Comparison of ENCODE assay signal across 8 cellular contexts in genomic region chr7:30134523-30135270, GRCh38. TPM values are rescaled to one million over a fixed set of nuclear protein-coding genes. Genes with fewer than 3 reads are reported as not detected.
A peak's percentile ranks its signal among the peaks of the same experiment; 100 is the strongest.
DNase-seq lines count a peak whose midpoint lies in the region; ATAC-seq and TF ChIP-seq lines count a peak whose summit lies in the region.

MTURN (plus strand) TSS chr7:30134986; CDS start chr7:30135137, 151 bp downstream.

- H3K36me3 Mint-ChIP-seq in activated T-helper 17 cell treated with anti-CD3 and anti-CD28 coated beads, Interleukin-2, amount 50 U/mL, for 72 hours (ENCODE audit: low read depth): no peaks in the 10 kb centered on the region
- H3K36me3 Mint-ChIP-seq in naive B cell: peaks cover 0 to 2% of the 10 kb centered on the region in 2 donors

- peak within 1 kb of the TSS; percentile 92 for H3K4me2 ChIP-seq in fibroblast of lung (ENCODE audit: extremely low read depth, insufficient read depth, low read length)

- H3K27me3 Mint-ChIP-seq in activated T-helper 17 cell treated with anti-CD3 and anti-CD28 coated beads, Interleukin-2, amount 50 U/mL, for 72 hours: no peaks in the 10 kb centered on the region
- H3K27me3 Mint-ChIP-seq in naive B cell: peaks cover 0 to 10% (median 8%) of the 10 kb centered on the region in 3 donors

- ATAC-seq in GM21737 (IDR thresholded peaks at IDR 0.05; ENCODE audit: unreplicated experiment): peak; percentile 82
- peak; percentile 88 for ATAC-seq in activated T-helper 17 cell treated with anti-CD3 and anti-CD28 coated beads, Interleukin-2, amount 50 U/mL, for 72 hours (replicated peaks)
- ATAC-seq in naive B cell (ENCODE audit: low read depth in 2 of 2): peak; percentile 79 to 82

- H4K20me1 ChIP-seq in fibroblast of lung (ENCODE audit: control insufficient read depth, extremely low read depth, insufficient read depth, low read length): no peaks in the 10 kb centered on the region

- no peak for TF ChIP-seq CTCF in fibroblast of lung (conservative IDR thresholded peaks at IDR 0.05 in 1 of 2, IDR thresholded peaks at IDR 0.05 in 1 of 2; ENCODE audit: low read depth in 1 of 2, low read length in 2 of 2)

- peak within 1 kb of the TSS; percentile 73 for H3K27ac Mint-ChIP-seq in activated T-helper 17 cell treated with anti-CD3 and anti-CD28 coated beads, Interleukin-2, amount 50 U/mL, for 72 hours
- H3K27ac Mint-ChIP-seq in naive B cell: peak within 1 kb of the TSS; percentile 80 to 98 (median 89)

- peaks cover 5% of the 10 kb centered on the region for H3K4me1 Mint-ChIP-seq in activated T-helper 17 cell treated with anti-CD3 and anti-CD28 coated beads, Interleukin-2, amount 50 U/mL, for 72 hours
- H3K4me1 Mint-ChIP-seq in naive B cell: peaks cover 8 to 13% (median 9%) of the 10 kb centered on the region in 3 donors

- peak within 1 kb of the TSS; percentile 78 for H3K9ac ChIP-seq in fibroblast of lung (ENCODE audit: insufficient read depth, low read length)

- no peaks in the 10 kb centered on the region for H3K4me1 ChIP-seq in fibroblast of lung (ENCODE audit: control insufficient read depth, extremely low read depth, insufficient read depth, low read length)

- no peaks in the 10 kb centered on the region for H3K9me3 Mint-ChIP-seq in activated T-helper 17 cell treated with anti-CD3 and anti-CD28 coated beads, Interleukin-2, amount 50 U/mL, for 72 hours
- no peaks in the 10 kb centered on the region for H3K9me3 Mint-ChIP-seq in naive B cell

- H3K9me3 ChIP-seq in fibroblast of lung (ENCODE audit: control insufficient read depth, insufficient read depth, low read depth, low read length): no peaks in the 10 kb centered on the region

- DNase-seq in DMS153 treated with DMSO at 0.1 percent for 48 hours (lab: John Stamatoyannopoulos, UW; ENCODE audit: unreplicated experiment) (peak; percentile 94), KG1 (lab: John Stamatoyannopoulos, UW) (peak; percentile 50), RKO (ENCODE audit: low spot score) (peak; percentile 82), fibroblast of lung (ENCODE audit: low read depth in 2 of 2) (peak; percentile 83 to 85), naive B cell (peak; percentile 83)
- peak; percentile 73 to 84 for DNase-seq in stimulated activated CD8-positive, alpha-beta memory T cell treated with anti-CD3 and anti-CD28 coated beads, Interleukin-7, amount 100 ng/mL, for 4 hours (ENCODE audit: low read depth in 2 of 2)

- H3K27ac ChIP-seq in fibroblast of lung (ENCODE audit: insufficient read depth, low read length): peak within 1 kb of the TSS; percentile 62

- peak within 1 kb of the TSS; percentile 46 to 86 (median 67) for H3K4me3 ChIP-seq in fibroblast of lung (replicated peaks in 1 of 4; ENCODE audit: control extremely low read depth in 1 of 4, insufficient read depth in 1 of 4, low read depth in 3 of 4, low read length in 4 of 4)

- H3K4me3 Mint-ChIP-seq in activated T-helper 17 cell treated with anti-CD3 and anti-CD28 coated beads, Interleukin-2, amount 50 U/mL, for 72 hours: peak within 1 kb of the TSS; percentile 85
- H3K4me3 Mint-ChIP-seq in naive B cell: peak within 1 kb of the TSS; percentile 88 to 98 (median 93)

- H3K27me3 ChIP-seq in fibroblast of lung (ENCODE audit: control insufficient read depth, insufficient read depth, low read length): no peaks in the 10 kb centered on the region

- H2AFZ ChIP-seq in fibroblast of lung (ENCODE audit: low read length): peak within 1 kb of the TSS; percentile 82

- no peaks in the 10 kb centered on the region for H3K79me2 ChIP-seq in fibroblast of lung (ENCODE audit: control insufficient read depth, insufficient read depth, low read length)

- H3K36me3 ChIP-seq in fibroblast of lung (ENCODE audit: control insufficient read depth, insufficient read depth, low read length): no peaks in the 10 kb centered on the region

RNA-seq across cellular contexts. Expression of gene MTURN, which starts in this region (rescaled TPM):
- 1 to 10 TPM; 4.0 to 6.4 TPM for total RNA-seq in activated T-helper 17 cell treated with anti-CD3 and anti-CD28 coated beads, Interleukin-2, amount 50 U/mL, for 72 hours
- total RNA-seq in fibroblast of lung: 12.9 and 16.9 TPM in 2 replicates
- polyA plus RNA-seq in fibroblast of lung (6.8 and 7.1 TPM in 2 replicates), naive B cell (ENCODE audit: low read depth in 6 of 6) (1 to 10 TPM; 3.1 to 8.3 (median 4.7) TPM)
- polyA plus RNA-seq in fibroblast of lung (2012): 6.6 and 8.9 TPM in 2 replicates
- 0.12 and 3.9 TPM in 2 replicates for polyA minus RNA-seq in fibroblast of lung (ENCODE audit: low replicate concordance)

Comparison
In these comparisons a context has a peak if more than half of its experiments do, and no peak if none do; other contexts are left out.
1. Peak in every context shown above with its lines: DNase-seq, ATAC-seq, H3K4me3 ChIP-seq and H3K27ac ChIP-seq.